Comparison of ENCODE assay signal across 1 cellular context in genomic region chr2:24816404-24816803, GRCh38.
TF ChIP-seq lines count a peak whose summit lies in the region.

No MANE protein-coding gene starts in this region.

TF ChIP-seq in GM23338, 12 proteins besides CTCF, POLR2A, EP300 and RAD21:
- TF ChIP-seq EZH2 (IDR thresholded peaks at IDR 0.05; ENCODE audit: low read depth, unreplicated experiment), result no peak
- no peak for TF ChIP-seq CREB1 (CRISPR knock-in tag; IDR thresholded peaks at IDR 0.05; ENCODE audit: low read depth)
- no peak for TF ChIP-seq ZNF331 (CRISPR knock-in tag; IDR thresholded peaks at IDR 0.05; ENCODE audit: low read depth)
